Comparison of ENCODE assay signal across 8 cellular contexts in the genomic region with DNA sequence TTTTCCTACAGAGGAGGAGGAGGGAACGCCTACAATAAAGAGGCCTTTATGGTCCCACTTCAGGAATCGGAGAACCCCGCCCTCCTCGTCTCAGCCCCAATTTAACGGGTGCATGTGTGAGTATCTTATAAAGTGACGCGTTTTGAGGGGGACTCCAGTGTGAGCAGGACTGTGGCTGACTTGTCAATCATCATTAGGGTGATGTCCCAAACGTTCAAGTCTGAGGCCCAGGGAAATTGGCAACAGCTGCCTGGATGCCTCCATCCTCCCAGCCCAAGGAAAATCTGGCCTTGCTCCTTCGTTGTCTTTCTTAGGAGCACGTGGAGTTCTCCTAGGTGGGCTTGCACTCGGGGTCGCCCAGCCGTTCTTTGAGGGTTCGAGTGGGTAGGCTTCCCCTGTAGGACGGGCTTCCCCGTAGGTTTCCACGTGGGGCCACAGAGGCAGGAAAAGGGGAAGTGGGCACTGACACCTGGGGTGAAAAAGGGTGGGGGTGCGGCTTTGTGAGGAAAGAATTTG. TPM values are rescaled to one million over a fixed set of nuclear protein-coding genes. Genes with fewer than 3 reads are reported as not detected.
DNase-seq lines count a peak whose midpoint lies in the region; ATAC-seq and TF ChIP-seq lines count a peak whose summit lies in the region.

No MANE protein-coding gene starts in this region.

- H3K27me3 Mint-ChIP-seq in CD14-positive monocyte (ENCODE audit: low read depth in 3 of 3): peaks cover 1 to 10% (median 2%) of the 10 kb centered on the region in 3 donors

- H3K4me1 ChIP-seq in trophoblast cell (ENCODE audit: control insufficient read depth in 1 of 2, insufficient read depth in 2 of 2, low read length in 2 of 2): peaks cover 3 to 8% of the 10 kb centered on the region in 2 experiments

- peak overlapping the region; percentile 96 for H3K27ac ChIP-seq in SU-DHL-6 (ENCODE audit: low read depth, low read length)
- no peak overlapping the region for H3K27ac ChIP-seq in trophoblast cell (ENCODE audit: low read depth, low read length)

- peaks cover 0 to 2% (median 0%) of the 10 kb centered on the region in 7 donors for H3K9me3 Mint-ChIP-seq in CD14-positive monocyte

- peak overlapping the region; percentile 72 for H2BK12ac ChIP-seq in trophoblast cell (ENCODE audit: low read length)

- H2AK5ac ChIP-seq in trophoblast cell (ENCODE audit: low read length): peak overlapping the region; percentile 38

- no peaks in the 10 kb centered on the region for H3K9me3 ChIP-seq in SU-DHL-6 (ENCODE audit: insufficient read depth, low read length)
- no peaks in the 10 kb centered on the region for H3K9me3 ChIP-seq in trophoblast cell (ENCODE audit: insufficient read depth, low read depth, low read length)

- H4K91ac ChIP-seq in trophoblast cell (ENCODE audit: low read depth, low read length): peak overlapping the region; percentile 99

- peak overlapping the region; percentile 96 to 99 (median 98) for H3K27ac Mint-ChIP-seq in CD14-positive monocyte

- peaks cover 21 to 31% of the 10 kb centered on the region in 2 donors for H3K36me3 Mint-ChIP-seq in CD14-positive monocyte

- H3K9ac ChIP-seq in SU-DHL-6 (ENCODE audit: low read length) (peak overlapping the region; percentile 96), trophoblast cell (ENCODE audit: low read length) (peak overlapping the region; percentile 34)

- H3K36me3 ChIP-seq in SU-DHL-6 (ENCODE audit: low read length) (peaks cover 30% of the 10 kb centered on the region), trophoblast cell (ENCODE audit: control insufficient read depth in 1 of 2, insufficient read depth in 2 of 2, low read length in 2 of 2) (peaks cover 2 to 4% of the 10 kb centered on the region in 2 experiments)

- peak overlapping the region; percentile 98 for H3K4me2 ChIP-seq in SU-DHL-6 (ENCODE audit: low read depth, low read length, poor library complexity, severe bottlenecking)
- peak overlapping the region; percentile 57 for H3K4me2 ChIP-seq in trophoblast cell (ENCODE audit: low read length)

- peak overlapping the region; percentile 80 for H3K18ac ChIP-seq in trophoblast cell (ENCODE audit: low read length)

- peak overlapping the region; percentile 95 for H4K12ac ChIP-seq in trophoblast cell (ENCODE audit: low read depth, low read length)

- H3K27me3 ChIP-seq in SU-DHL-6 (ENCODE audit: low read length) (no peaks in the 10 kb centered on the region), trophoblast cell (ENCODE audit: insufficient read depth, low read length) (no peaks in the 10 kb centered on the region)

- ATAC-seq in GM19043 (IDR thresholded peaks at IDR 0.05; ENCODE audit: low read depth, unreplicated experiment): peak; percentile 24
- ATAC-seq in HG03139 (IDR thresholded peaks at IDR 0.05; ENCODE audit: unreplicated experiment): peak; percentile 32

- H2BK5ac ChIP-seq in trophoblast cell (ENCODE audit: low read depth, low read length, poor library complexity): peak overlapping the region; percentile 77

- no peaks in the 10 kb centered on the region for H3K9me2 ChIP-seq in SU-DHL-6 (replicated peaks; ENCODE audit: insufficient read depth, low read length)

- H4K20me1 ChIP-seq in SU-DHL-6 (ENCODE audit: low read depth, low read length): peaks cover 28% of the 10 kb centered on the region

- peaks cover 15% of the 10 kb centered on the region for H3K79me1 ChIP-seq in trophoblast cell (ENCODE audit: low read length)

- H3K4me3 ChIP-seq in SU-DHL-6 (ENCODE audit: insufficient read depth, low read length, poor library complexity, severe bottlenecking) (no peak overlapping the region), fibroblast of the aortic adventitia (ENCODE audit: low read depth, low read length) (peak overlapping the region; percentile 53), trophoblast cell (ENCODE audit: low read depth, low read length) (peak overlapping the region; percentile 59)

- H3K4me1 Mint-ChIP-seq in CD14-positive monocyte: peaks cover 32% of the 10 kb centered on the region

- TF ChIP-seq CTCF in CD14-positive monocyte (IDR thresholded peaks at IDR 0.05) (no peak), SU-DHL-6 (IDR thresholded peaks at IDR 0.05; ENCODE audit: insufficient read depth, low read length, poor library complexity, severe bottlenecking) (no peak), fibroblast of the aortic adventitia (IDR thresholded peaks at IDR 0.05; ENCODE audit: insufficient read depth, low read length) (no peak)

- H3F3A ChIP-seq in SU-DHL-6 (ENCODE audit: insufficient read depth): peaks cover 65% of the 10 kb centered on the region

- peak overlapping the region; percentile 96 for H3K4ac ChIP-seq in trophoblast cell (ENCODE audit: low read depth, low read length)

- H4K8ac ChIP-seq in trophoblast cell (ENCODE audit: low read depth, low read length): peak overlapping the region; percentile 99

- H2AFZ ChIP-seq in SU-DHL-6 (ENCODE audit: low read depth, low read length, severe bottlenecking): no peak overlapping the region
- peak overlapping the region; percentile 87 for H2AFZ ChIP-seq in trophoblast cell (ENCODE audit: insufficient read depth, low read length, poor library complexity)

- H3K4me3 Mint-ChIP-seq in CD14-positive monocyte: peak overlapping the region; percentile 97 to 98

- intact Hi-C loops in CD14-positive monocyte (cut with micrococcal nuclease): loop anchor here (5.0 to 10.0 kb wide), 3 partner anchors 57 to 256 kb away; partner anchors contain the start of genes PSME3IP1 (in 1 of the 2), RSPRY1 (in 1 of the 2) and SLC12A3 (in 1 of the 2)

- H3K23ac ChIP-seq in trophoblast cell (ENCODE audit: low read length): no peak overlapping the region

- peak overlapping the region; percentile 92 for H3K14ac ChIP-seq in trophoblast cell (ENCODE audit: low read length)

- peaks cover 42% of the 10 kb centered on the region for H3K79me2 ChIP-seq in SU-DHL-6 (ENCODE audit: insufficient read depth, low read length)
- peaks cover 12% of the 10 kb centered on the region for H3K79me2 ChIP-seq in trophoblast cell (ENCODE audit: control insufficient read depth, insufficient read depth, low read length, poor library complexity)

- DNase-seq in CD14-positive monocyte (ENCODE audit: low spot score) (no peak), fibroblast of the aortic adventitia (ENCODE audit: low read depth) (no peak), trophoblast cell (no peak), activated gamma-delta T cell (lab: John Stamatoyannopoulos, UW) (no peak), NCI-H1930 (lab: John Stamatoyannopoulos, UW) (no peak)

- peak overlapping the region; percentile 83 for H2BK120ac ChIP-seq in trophoblast cell (ENCODE audit: insufficient read depth, low read length, poor library complexity)

- WGBS in trophoblast cell (ENCODE audit: extremely low coverage, insufficient coverage, insufficient read length): no CpG with 5 or more reads among the region's 18 CpGs

RNA-seq across cellular contexts. Expression of gene HERPUD1, which starts 0.6 kb away (rescaled TPM):
- 100 to 1,000 TPM; 179 to 186 TPM for polyA plus RNA-seq in CD14-positive monocyte
- total RNA-seq in fibroblast of the aortic adventitia (ENCODE audit: low replicate concordance): 34.0 and 151 TPM in 2 replicates
- polyA plus RNA-seq in trophoblast cell (2013): 252 and 267 TPM in 2 replicates

RNA-seq across cellular contexts. Expression of gene CETP, which starts 30.4 kb away (rescaled TPM):
- 1 to 10 TPM; 1.3 to 2.1 TPM for polyA plus RNA-seq in CD14-positive monocyte
- total RNA-seq in fibroblast of the aortic adventitia (ENCODE audit: low replicate concordance): not detected in 2 replicates
- 0.07 and 0.12 TPM in 2 replicates for polyA plus RNA-seq in trophoblast cell (2013)

RNA-seq across cellular contexts. Expression of gene NLRC5, which starts 58.0 kb away (rescaled TPM):
- polyA plus RNA-seq in CD14-positive monocyte: 10 to 100 TPM; 10.3 to 21.6 TPM
- 13.0 and 31.0 TPM in 2 replicates for total RNA-seq in fibroblast of the aortic adventitia (ENCODE audit: low replicate concordance)
- polyA plus RNA-seq in trophoblast cell (2013): 0.08 and 0.11 TPM in 2 replicates
